ENCODE assay signal across 9 cellular contexts in genomic region chrX:115330498-115331138, GRCh38. TPM values are rescaled to one million over a fixed set of nuclear protein-coding genes. Genes with fewer than 3 reads are reported as not detected.
DNase-seq lines count a peak whose midpoint lies in the region; ATAC-seq, FAIRE-seq and TF ChIP-seq lines count a peak whose summit lies in the region.
"Had no signal": no experiment of that assay in that cellular context is flagged by ENCODE, and none has a peak within 500 bp of the region (broad histone marks: within the 10 kb centered on the region; RNA-seq: fewer than 3 reads in every experiment).

No MANE protein-coding gene starts in this region.

- H3K9me1 ChIP-seq in endothelial cell of umbilical vein (replicated peaks; ENCODE audit: control insufficient read depth, extremely low read depth, insufficient read depth, low read length) = no peaks in the 10 kb centered on the region

- DNase-seq in A673 (ENCODE audit: low spot score) (peak; percentile 74), EH (ENCODE audit: low read depth) (peak; percentile 72), RCC 7860 (ENCODE audit: low spot score) (peak; percentile 40), endothelial cell of umbilical vein (ENCODE audit: low read depth, low spot score) (peak; percentile 65), myocyte (ENCODE audit: low read depth) (peak; percentile 62)
- no peak for DNase-seq in stimulated activated effector memory CD8-positive, alpha-beta T cell treated with anti-CD3 and anti-CD28 coated beads, Interleukin-12 subunit alpha, Interleukin-12 subunit beta, amount 100 ng/mL, for 72 hours (ENCODE audit: low spot score in 2 of 2)

- no peak overlapping the region for H3K4me3 Mint-ChIP-seq in stimulated activated effector memory CD8-positive, alpha-beta T cell treated with anti-CD3 and anti-CD28 coated beads, Interleukin-12 subunit alpha, Interleukin-12 subunit beta, amount 100 ng/mL, for 72 hours
- H3K4me3 Mint-ChIP-seq: memory B cell had no signal

- H3K9me3 Mint-ChIP-seq in stimulated activated effector memory CD8-positive, alpha-beta T cell treated with anti-CD3 and anti-CD28 coated beads, Interleukin-12 subunit alpha, Interleukin-12 subunit beta, amount 100 ng/mL, for 72 hours = no peaks in the 10 kb centered on the region
- H3K9me3 Mint-ChIP-seq: memory B cell had no signal

- no peaks in the 10 kb centered on the region for H3K79me2 ChIP-seq in endothelial cell of umbilical vein (ENCODE audit: control insufficient read depth, insufficient read depth, low read length)

- TF ChIP-seq CTCF in A673 (conservative IDR thresholded peaks at IDR 0.05; ENCODE audit: low read depth, low read length) (peak; percentile 92), endothelial cell of umbilical vein (IDR thresholded peaks at IDR 0.05; ENCODE audit: extremely low read depth in 1 of 2, insufficient read depth in 1 of 2, low read depth in 1 of 2, low read length in 2 of 2) (peak; percentile 52 to 55)

- H3K27me3 ChIP-seq in A673 (replicated peaks; ENCODE audit: insufficient read depth, low read depth, low read length, poor library complexity) = no peaks in the 10 kb centered on the region
- peaks cover 5% of the 10 kb centered on the region; the same call in 1 of the 2 replicates for H3K27me3 ChIP-seq in HUES6 (ENCODE audit: control insufficient read depth, insufficient read depth, low read length)
- H3K27me3 ChIP-seq in endothelial cell of umbilical vein (ENCODE audit: control insufficient read depth in 2 of 2, insufficient read depth in 2 of 2, low read length in 2 of 2) = no peaks in the 10 kb centered on the region

- ATAC-seq in HG03025 (IDR thresholded peaks at IDR 0.05; ENCODE audit: low FRiP score, unreplicated experiment) = no peak
- ATAC-seq in stimulated activated effector memory CD8-positive, alpha-beta T cell treated with anti-CD3 and anti-CD28 coated beads, Interleukin-12 subunit alpha, Interleukin-12 subunit beta, amount 100 ng/mL, for 72 hours = no peak

- POLR2A ChIA-PET in A673 (lab: Charles Lee; ENCODE audit: low non-redundant PET) = no interaction called here
- POLR2A ChIA-PET in endothelial cell of umbilical vein (lab: Charles Lee) = no interaction called here

- H3K4me1 ChIP-seq in A673 (ENCODE audit: insufficient read depth, low read length, poor library complexity, severe bottlenecking) (no peaks in the 10 kb centered on the region), HUES6 (ENCODE audit: control insufficient read depth, insufficient read depth, low read length) (peaks cover 20% of the 10 kb centered on the region), endothelial cell of umbilical vein (ENCODE audit: control insufficient read depth, extremely low read depth, insufficient read depth, low read length) (no peaks in the 10 kb centered on the region)

- H3K9ac ChIP-seq in HUES6 (ENCODE audit: low read length) = no peak overlapping the region
- H3K9ac ChIP-seq in endothelial cell of umbilical vein (replicated peaks; ENCODE audit: extremely low read depth, insufficient read depth, low read length) = peak overlapping the region; percentile 16

- H2AFZ ChIP-seq in endothelial cell of umbilical vein (ENCODE audit: low read depth, low read length) = peak overlapping the region; percentile 54

- dilution Hi-C loops in endothelial cell of umbilical vein (cut with MboI; ENCODE audit: extremely low pct_ligation_motif_present, low sequenced_read_pairs) = no loop called here

- BruUV-seq in A673 (replicated peaks; lab: Mats Ljungman, UMichigan) (no TSS peak), endothelial cell of umbilical vein (replicated peaks; lab: Mats Ljungman, UMichigan) (no TSS peak)

- H3K4me3 ChIP-seq in A673 (ENCODE audit: low read depth, low read length, poor library complexity, severe bottlenecking) (no peak overlapping the region), HUES6 (ENCODE audit: low read depth, low read length) (no peak overlapping the region), endothelial cell of umbilical vein (replicated peaks in 1 of 3; ENCODE audit: insufficient read depth in 1 of 3, low read depth in 1 of 3, low read length in 3 of 3) (peak overlapping the region in 1 of 3 experiments; percentile 21)

- H3K36me3 Mint-ChIP-seq in stimulated activated effector memory CD8-positive, alpha-beta T cell treated with anti-CD3 and anti-CD28 coated beads, Interleukin-12 subunit alpha, Interleukin-12 subunit beta, amount 100 ng/mL, for 72 hours = no peaks in the 10 kb centered on the region
- H3K36me3 Mint-ChIP-seq: memory B cell had no signal

- H3K27ac ChIP-seq in A673 (ENCODE audit: low read depth, low read length, poor library complexity, severe bottlenecking) = no peak overlapping the region
- 0 out of 2 replicates have a peak overlapping the region, but pooled peaks have one; percentile 37 for H3K27ac ChIP-seq in HUES6 (ENCODE audit: low read depth, low read length)
- no peak overlapping the region for H3K27ac ChIP-seq in endothelial cell of umbilical vein (ENCODE audit: insufficient read depth, low read depth, low read length)

- CTCF ChIA-PET in A673 (lab: Charles Lee) (interaction anchor here (1.2 kb wide), 1 partner anchor 313 kb away, joined by 5 read pairs; no protein-coding TSS in a partner anchor), endothelial cell of umbilical vein (lab: Charles Lee) (interaction anchor here (0.6 to 5.9 kb wide), 20 partner anchors 15 to 360 kb away, joined by 3 to 53 read pairs (median 4); partner anchors contain the start of gene PLS3)

- TF ChIP-seq POLR2A in endothelial cell of umbilical vein (IDR thresholded peaks at IDR 0.05; ENCODE audit: low read depth, low read length) = no peak

- H4K20me1 ChIP-seq in endothelial cell of umbilical vein (replicated peaks; ENCODE audit: control insufficient read depth, extremely low read depth, insufficient read depth, low read length) = no peaks in the 10 kb centered on the region

- no peaks in the 10 kb centered on the region for H3K9me3 ChIP-seq in A673 (ENCODE audit: low read depth, low read length, poor library complexity, severe bottlenecking)
- H3K9me3 ChIP-seq in HUES6 (ENCODE audit: control insufficient read depth, insufficient read depth, low read depth, low read length) = no peaks in the 10 kb centered on the region
- H3K9me3 ChIP-seq in endothelial cell of umbilical vein (replicated peaks; ENCODE audit: control insufficient read depth, insufficient read depth, low read length) = no peaks in the 10 kb centered on the region

- H3K36me3 ChIP-seq in A673 (ENCODE audit: insufficient read depth, low read length, poor library complexity, severe bottlenecking) = no peaks in the 10 kb centered on the region
- no peaks in the 10 kb centered on the region for H3K36me3 ChIP-seq in HUES6 (ENCODE audit: control insufficient read depth, insufficient read depth, low read length)
- H3K36me3 ChIP-seq in endothelial cell of umbilical vein (ENCODE audit: control insufficient read depth in 2 of 2, extremely low read depth in 1 of 2, insufficient read depth in 2 of 2, low read length in 2 of 2) = no peaks in the 10 kb centered on the region

- FAIRE-seq in RCC 7860 (lab: Jason Lieb, UNC) = peak; percentile 77
- FAIRE-seq in endothelial cell of umbilical vein (lab: Jason Lieb, UNC) = peak; percentile 98

- no peak overlapping the region for H3K4me2 ChIP-seq in endothelial cell of umbilical vein (ENCODE audit: insufficient read depth, low read length)

- H3K4me1 Mint-ChIP-seq in stimulated activated effector memory CD8-positive, alpha-beta T cell treated with anti-CD3 and anti-CD28 coated beads, Interleukin-12 subunit alpha, Interleukin-12 subunit beta, amount 100 ng/mL, for 72 hours = no peaks in the 10 kb centered on the region
- H3K4me1 Mint-ChIP-seq: memory B cell had no signal

- intact Hi-C loops in A673 (cut with micrococcal nuclease; ENCODE audit: unreplicated experiment) (loop anchor here (1.0 to 5.0 kb wide), 3 partner anchors 232 to 362 kb away; partner anchors contain the start of gene PLS3), endothelial cell of umbilical vein (cut with micrococcal nuclease) (loop anchor here (1.0 to 2.0 kb wide), 5 partner anchors 232 to 360 kb away; no protein-coding TSS in a partner anchor)

- no peak overlapping the region for H3K27ac Mint-ChIP-seq in stimulated activated effector memory CD8-positive, alpha-beta T cell treated with anti-CD3 and anti-CD28 coated beads, Interleukin-12 subunit alpha, Interleukin-12 subunit beta, amount 100 ng/mL, for 72 hours
- H3K27ac Mint-ChIP-seq: memory B cell had no signal

TF ChIP-seq in endothelial cell of umbilical vein, 7 proteins besides CTCF, POLR2A, EP300 and RAD21:
- no peak for TF ChIP-seq FOS (IDR thresholded peaks at IDR 0.05; ENCODE audit: borderline replicate concordance, insufficient read depth, low read length)
- no peak for TF ChIP-seq POLR2AphosphoS5 (IDR thresholded peaks at IDR 0.05; ENCODE audit: insufficient read depth, low read depth, low read length)
- no peak for TF ChIP-seq MAX (IDR thresholded peaks at IDR 0.05; ENCODE audit: insufficient read depth, insufficient read length)

RNA-seq across cellular contexts. Expression of gene LUZP4, which starts 41.1 kb away (rescaled TPM):
- total RNA-seq in A673 (2021) = not detected in 2 replicates
- not detected in 2 replicates for total RNA-seq in endothelial cell of umbilical vein
- not detected in 2 replicates for polyA plus RNA-seq in endothelial cell of umbilical vein
- polyA plus RNA-seq in endothelial cell of umbilical vein (2011; cell fraction: cytosol; rRNA removed) = not detected in 2 replicates
- polyA plus RNA-seq in endothelial cell of umbilical vein (2011; cell fraction: nucleus; rRNA removed) = not detected in 2 replicates
- not detected in 2 replicates for polyA plus RNA-seq in endothelial cell of umbilical vein (2012)
- not detected in 2 replicates for polyA minus RNA-seq in endothelial cell of umbilical vein
- not detected for polyA minus RNA-seq in endothelial cell of umbilical vein (2011; cell fraction: cytosol; rRNA and poly(A)+ RNA removed)
- not detected in 2 replicates for polyA minus RNA-seq in endothelial cell of umbilical vein (2011; cell fraction: nucleus; rRNA and poly(A)+ RNA removed)
- not detected in 2 replicates for total RNA-seq in myocyte
- not detected for polyA plus RNA-seq in myocyte (2012)

Comparison
In these comparisons a context has a peak if more than half of its experiments do, and no peak if none do; other contexts are left out.
1. DNase-seq: peak in A673 (single experiment), EH (single experiment), RCC 7860 (single experiment), endothelial cell of umbilical vein (single experiment) and myocyte (single experiment); none in stimulated activated effector memory CD8-positive, alpha-beta T cell treated with anti-CD3 and anti-CD28 coated beads, Interleukin-12 subunit alpha, Interleukin-12 subunit beta, amount 100 ng/mL, for 72 hours (0 of 2).